Comparison of ENCODE assay signal across 1 cellular context in the genomic region with DNA sequence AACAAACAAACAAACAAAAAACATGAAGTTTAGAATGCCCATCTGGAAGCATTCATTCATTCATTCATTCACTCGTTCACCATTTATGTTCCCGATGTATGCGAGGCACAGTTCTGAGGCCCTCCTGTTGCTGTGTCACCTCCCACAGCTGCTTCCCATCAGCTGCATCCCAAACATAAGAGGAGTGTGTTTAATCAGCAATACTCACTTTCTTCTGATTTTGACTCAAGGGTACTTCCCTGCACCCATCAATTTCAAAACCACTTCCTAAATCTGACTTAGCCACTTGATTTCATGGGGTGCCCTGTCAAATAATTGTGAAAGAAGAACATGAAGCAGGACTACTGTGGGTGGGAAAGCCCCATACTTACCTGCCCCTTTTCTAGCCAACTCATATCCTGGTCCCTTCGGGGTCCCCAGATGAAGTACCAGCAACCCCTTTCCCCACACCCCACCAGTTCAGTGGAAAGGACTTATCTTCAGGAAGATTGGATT.
TF ChIP-seq lines count a peak whose summit lies in the region.

No MANE protein-coding gene starts in this region.

TF ChIP-seq in HepG2, 621 proteins besides CTCF, POLR2A, EP300 and RAD21 (continued from another document):
- TF ChIP-seq, protein P1, sequence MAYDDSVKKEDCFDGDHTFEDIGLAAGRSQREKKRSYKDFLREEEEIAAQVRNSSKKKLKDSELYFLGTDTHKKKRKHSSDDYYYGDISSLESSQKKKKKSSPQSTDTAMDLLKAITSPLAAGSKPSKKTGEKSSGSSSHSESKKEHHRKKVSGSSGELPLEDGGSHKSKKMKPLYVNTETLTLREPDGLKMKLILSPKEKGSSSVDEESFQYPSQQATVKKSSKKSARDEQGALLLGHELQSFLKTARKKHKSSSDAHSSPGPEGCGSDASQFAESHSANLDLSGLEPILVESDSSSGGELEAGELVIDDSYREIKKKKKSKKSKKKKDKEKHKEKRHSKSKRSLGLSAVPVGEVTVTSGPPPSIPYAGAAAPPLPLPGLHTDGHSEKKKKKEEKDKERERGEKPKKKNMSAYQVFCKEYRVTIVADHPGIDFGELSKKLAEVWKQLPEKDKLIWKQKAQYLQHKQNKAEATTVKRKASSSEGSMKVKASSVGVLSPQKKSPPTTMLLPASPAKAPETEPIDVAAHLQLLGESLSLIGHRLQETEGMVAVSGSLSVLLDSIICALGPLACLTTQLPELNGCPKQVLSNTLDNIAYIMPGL (CRISPR knock-in tag; IDR thresholded peaks at IDR 0.05; ENCODE audit: borderline replicate concordance in 1 of 2, low read depth in 1 of 2), result no peak
TF ChIP-seq in HepG2: peak in this region for 0.
